Comparison of ENCODE assay signal across 29 cellular contexts in genomic region chr3:130259170-130259874, GRCh38.
A peak's percentile ranks its signal among the peaks of the same experiment; 100 is the strongest.
DNase-seq lines count a peak whose midpoint lies in the region; ATAC-seq and TF ChIP-seq lines count a peak whose summit lies in the region.
"Had no signal": no experiment of that assay in that cellular context is flagged by ENCODE, and none has a peak within 500 bp of the region (broad histone marks: within the 10 kb centered on the region; RNA-seq: fewer than 3 reads in every experiment).

No MANE protein-coding gene starts in this region.

- TF ChIP-seq CTCF in chondrocyte (IDR thresholded peaks at IDR 0.05) (no peak), left lung (IDR thresholded peaks at IDR 0.05) (no peak), endodermal cell (conservative IDR thresholded peaks at IDR 0.05) (no peak)

- H3K4me3 Mint-ChIP-seq in activated T-cell treated with anti-CD3 and anti-CD28 coated beads, Interleukin-2, amount 50 U/mL, for 4 hours: no peak overlapping the region
- H3K4me3 Mint-ChIP-seq in chondrocyte (ENCODE audit: unreplicated experiment) (no peak overlapping the region), endodermal cell (no peak overlapping the region)
- H3K4me3 Mint-ChIP-seq: activated naive CD8-positive, alpha-beta T cell treated with anti-CD3 and anti-CD28 coated beads, Interleukin-2, amount 50 U/mL, for 24 hours; CD4-positive, CD25-positive, alpha-beta regulatory T cell; dendritic cell treated with granulocyte-macrophage colony-stimulating factor and Interleukin-4, amounts not matched to agents 40 ng/mL and 50 ng/mL, for 4 days; GM23338; naive B cell had no signal

- H3K27me3 Mint-ChIP-seq in activated T-cell treated with anti-CD3 and anti-CD28 coated beads, Interleukin-2, amount 50 U/mL, for 4 hours (ENCODE audit: low read depth): peaks cover 5% of the 10 kb centered on the region
- H3K27me3 Mint-ChIP-seq in chondrocyte (ENCODE audit: low read depth) (peaks cover 9% of the 10 kb centered on the region), endodermal cell (ENCODE audit: insufficient read depth) (no peaks in the 10 kb centered on the region)
- H3K27me3 Mint-ChIP-seq: activated naive CD8-positive, alpha-beta T cell treated with anti-CD3 and anti-CD28 coated beads, Interleukin-2, amount 50 U/mL, for 24 hours; CD4-positive, CD25-positive, alpha-beta regulatory T cell; dendritic cell treated with granulocyte-macrophage colony-stimulating factor and Interleukin-4, amounts not matched to agents 40 ng/mL and 50 ng/mL, for 4 days; progenitor cell of endocrine pancreas had no signal

- no peaks in the 10 kb centered on the region for H3K9me3 Mint-ChIP-seq in activated T-cell treated with anti-CD3 and anti-CD28 coated beads, Interleukin-2, amount 50 U/mL, for 4 hours
- H3K9me3 Mint-ChIP-seq in chondrocyte (ENCODE audit: low read depth) (no peaks in the 10 kb centered on the region), endodermal cell (no peaks in the 10 kb centered on the region)
- H3K9me3 Mint-ChIP-seq: activated naive CD8-positive, alpha-beta T cell treated with anti-CD3 and anti-CD28 coated beads, Interleukin-2, amount 50 U/mL, for 24 hours; dendritic cell treated with granulocyte-macrophage colony-stimulating factor and Interleukin-4, amounts not matched to agents 40 ng/mL and 50 ng/mL, for 4 days; GM23338 had no signal

- H3K36me3 Mint-ChIP-seq in activated T-cell treated with anti-CD3 and anti-CD28 coated beads, Interleukin-2, amount 50 U/mL, for 4 hours (ENCODE audit: insufficient read depth): no peaks in the 10 kb centered on the region
- H3K36me3 Mint-ChIP-seq in chondrocyte (ENCODE audit: low read depth): no peaks in the 10 kb centered on the region
- no peaks in the 10 kb centered on the region for H3K36me3 Mint-ChIP-seq in endodermal cell (ENCODE audit: low read depth)
- H3K36me3 Mint-ChIP-seq: CD4-positive, CD25-positive, alpha-beta regulatory T cell; naive B cell had no signal

- H3K36me3 ChIP-seq in left lung (no peaks in the 10 kb centered on the region), endodermal cell (ENCODE audit: control insufficient read depth, insufficient read depth, low read length) (no peaks in the 10 kb centered on the region)
- H3K36me3 ChIP-seq: esophagus muscularis mucosa, gastroesophageal sphincter, right lobe of liver had no signal

- DNase-seq in activated T-cell treated with anti-CD3 and anti-CD28 coated beads, Interleukin-2, amount 50 U/mL, for 4 hours: no peak
- DNase-seq in activated T-cell treated with anti-CD3 and anti-CD28 coated beads, Interleukin-2, amount 50 U/mL, for 48 hours: no peak
- DNase-seq in chondrocyte (ENCODE audit: low spot score): no peak
- DNase-seq in left lung: no peak
- DNase-seq in superior temporal gyrus (ENCODE audit: extremely low spot score): peak; percentile 13
- no peak for DNase-seq in COLO668 (lab: John Stamatoyannopoulos, UW; ENCODE audit: unreplicated experiment)
- no peak for DNase-seq in H4 (ENCODE audit: low spot score)
- DNase-seq in endodermal cell: no peak
- DNase-seq: activated CD4-positive, CD25-positive, alpha-beta regulatory T cell treated with anti-CD3 and anti-CD28 coated beads, Interleukin-2, amount 50 U/mL, for 72 hours; activated CD8-positive, alpha-beta memory T cell treated with anti-CD3 and anti-CD28 coated beads for 24 hours; activated naive CD8-positive, alpha-beta T cell treated with anti-CD3 and anti-CD28 coated beads, Interleukin-2, amount 50 U/mL, for 24 hours; activated T-cell treated with anti-CD3 and anti-CD28 coated beads for 4 hours; CD4-positive, CD25-positive, alpha-beta regulatory T cell; central memory CD4-positive, alpha-beta T cell; hippocampal formation; left colon; naive B cell; NCI-H1436 treated with DMSO at 0.1 percent for 48 hours; NCI-H526 treated with DMSO at 0.1 percent for 48 hours; NK-92 treated with Interleukin-12 subunit alpha and Interleukin-12 subunit beta, amount 100 ng/mL, for 24 hours; right lobe of liver; stimulated activated CD4-positive, alpha-beta T cell treated with anti-CD3 and anti-CD28 coated beads, Interleukin-12 subunit alpha, Interleukin-12 subunit beta, amount 100 ng/mL, for 4 hours; stimulated activated CD4-positive, alpha-beta T cell treated with anti-CD3 and anti-CD28 coated beads, Interleukin-4, amount 100 ng/mL, for 24 hours; T-helper 2 cell had no signal

- peak; percentile 23 to 38 for ATAC-seq in activated T-cell treated with anti-CD3 and anti-CD28 coated beads, Interleukin-2, amount 50 U/mL, for 4 hours
- peak; percentile 38 for ATAC-seq in left lung
- ATAC-seq: activated naive CD8-positive, alpha-beta T cell treated with anti-CD3 and anti-CD28 coated beads, Interleukin-2, amount 50 U/mL, for 24 hours; gastroesophageal sphincter; GM23338; left colon; right lobe of liver had no signal

- no peaks in the 10 kb centered on the region for H3K4me1 Mint-ChIP-seq in activated T-cell treated with anti-CD3 and anti-CD28 coated beads, Interleukin-2, amount 50 U/mL, for 4 hours (ENCODE audit: low read depth)
- H3K4me1 Mint-ChIP-seq in chondrocyte (ENCODE audit: low read depth) (peaks cover 12% of the 10 kb centered on the region), endodermal cell (peaks cover 7% of the 10 kb centered on the region)
- H3K4me1 Mint-ChIP-seq: activated naive CD8-positive, alpha-beta T cell treated with anti-CD3 and anti-CD28 coated beads, Interleukin-2, amount 50 U/mL, for 24 hours; CD4-positive, CD25-positive, alpha-beta regulatory T cell; naive B cell had no signal

- intact Hi-C loops in left lung (cut with DNase I): no loop called here

- WGBS in endodermal cell (ENCODE audit: insufficient coverage in 1 of 2, insufficient read length in 1 of 2), 2 experiments: 91% methylated on average over 2 of the region's 2 CpGs; no CpG with 5 or more reads in 1 of the 2 experiments

- H3K27ac Mint-ChIP-seq in chondrocyte (ENCODE audit: unreplicated experiment): peak overlapping the region; percentile 71
- H3K27ac Mint-ChIP-seq in endodermal cell: no peak overlapping the region
- H3K27ac Mint-ChIP-seq: activated naive CD8-positive, alpha-beta T cell treated with anti-CD3 and anti-CD28 coated beads, Interleukin-2, amount 50 U/mL, for 24 hours; CD4-positive, CD25-positive, alpha-beta regulatory T cell; dendritic cell treated with granulocyte-macrophage colony-stimulating factor and Interleukin-4, amounts not matched to agents 40 ng/mL and 50 ng/mL, for 4 days; GM23338; naive B cell; progenitor cell of endocrine pancreas had no signal

- no peak overlapping the region for H3K4me3 ChIP-seq in left lung
- no peak overlapping the region for H3K4me3 ChIP-seq in endodermal cell (ENCODE audit: low read length)
- H3K4me3 ChIP-seq: esophagus muscularis mucosa, gastroesophageal sphincter, GM23338, right lobe of liver had no signal

- H3K4me1 ChIP-seq in left lung (peaks cover 0 to 9% of the 10 kb centered on the region in 2 donors), endodermal cell (ENCODE audit: control insufficient read depth, insufficient read depth, low read length) (no peaks in the 10 kb centered on the region)
- H3K4me1 ChIP-seq: right lobe of liver had no signal

- H3K9me3 ChIP-seq in left lung (no peaks in the 10 kb centered on the region), endodermal cell (ENCODE audit: control insufficient read depth, low read length) (no peaks in the 10 kb centered on the region)
- H3K9me3 ChIP-seq: esophagus muscularis mucosa, gastroesophageal sphincter, right lobe of liver had no signal

- no peak overlapping the region for H3K9ac ChIP-seq in endodermal cell (ENCODE audit: extremely low read depth, low read length, poor library complexity, severe bottlenecking)

- H3K27ac ChIP-seq in left lung: peak overlapping the region; percentile 29 to 53
- H3K27ac ChIP-seq in endodermal cell (ENCODE audit: low read depth, low read length): no peak overlapping the region
- H3K27ac ChIP-seq: gastroesophageal sphincter, right lobe of liver had no signal

- no peaks in the 10 kb centered on the region for H3K27me3 ChIP-seq in left lung
- no peaks in the 10 kb centered on the region for H3K27me3 ChIP-seq in endodermal cell (ENCODE audit: control insufficient read depth, insufficient read depth, low read length, poor library complexity, severe bottlenecking)
- H3K27me3 ChIP-seq: esophagus muscularis mucosa, gastroesophageal sphincter, right lobe of liver had no signal
